14 cellular contexts compared by ENCODE assay signal in genomic region chr1:214718724-214719123, GRCh38.
DNase-seq lines count a peak whose midpoint lies in the region; ATAC-seq and TF ChIP-seq lines count a peak whose summit lies in the region.
"Had no signal": no experiment of that assay in that cellular context is flagged by ENCODE, and none has a peak within 500 bp of the region (broad histone marks: within the 10 kb centered on the region; RNA-seq: fewer than 3 reads in every experiment).

No MANE protein-coding gene starts in this region.

- no TSS peak for BruUV-seq in mammary epithelial cell (replicated peaks; lab: Mats Ljungman, UMichigan)

- H3K4me3 ChIP-seq in GM23248 (no peak overlapping the region), mammary epithelial cell (replicated peaks in 1 of 3; ENCODE audit: insufficient read depth in 1 of 3, low read depth in 2 of 3, low read length in 3 of 3) (no peak overlapping the region), mucosa of descending colon (no peak overlapping the region), smooth muscle cell (no peak overlapping the region)
- H3K4me3 ChIP-seq: BLaER1 treated with 17β-estradiol and CSF1 and Interleukin-3, amounts not matched to agents 10 nM and 100 nM had no signal

- no peak for TF ChIP-seq CTCF in mammary epithelial cell (conservative IDR thresholded peaks at IDR 0.05 in 1 of 2, IDR thresholded peaks at IDR 0.05 in 1 of 2; ENCODE audit: extremely low read depth in 1 of 2, insufficient read depth in 1 of 2, low read depth in 1 of 2, low read length in 2 of 2)
- no peak for TF ChIP-seq CTCF in foreskin keratinocyte (conservative IDR thresholded peaks at IDR 0.05)
- TF ChIP-seq CTCF in mucosa of descending colon (IDR thresholded peaks at IDR 0.05): no peak
- TF ChIP-seq CTCF in smooth muscle cell (IDR thresholded peaks at IDR 0.05; ENCODE audit: borderline replicate concordance, insufficient read depth, poor library complexity, severe bottlenecking): no peak

- in situ Hi-C loops in GM23248 (cut with MboI): no loop called here
- in situ Hi-C loops in mammary epithelial cell (cut with MboI; ENCODE audit: low sequenced_read_pairs in 2 of 2): no loop called here

- peaks cover 11% of the 10 kb centered on the region; the same call in 1 of the 2 replicates for H3F3A ChIP-seq in GM23248 (ENCODE audit: insufficient read depth)
- H3F3A ChIP-seq in smooth muscle cell (ENCODE audit: low read depth): no peaks in the 10 kb centered on the region

- H3K79me2 ChIP-seq in GM23248 (ENCODE audit: insufficient read depth) (no peaks in the 10 kb centered on the region), mammary epithelial cell (ENCODE audit: insufficient read depth, low read length) (no peaks in the 10 kb centered on the region), smooth muscle cell (ENCODE audit: low read depth) (no peaks in the 10 kb centered on the region)

- H3K9me3 ChIP-seq in GM23248 (ENCODE audit: low read depth): no peaks in the 10 kb centered on the region
- H3K9me3 ChIP-seq in mammary epithelial cell (replicated peaks; ENCODE audit: insufficient read depth, low read length): no peaks in the 10 kb centered on the region
- H3K9me3 ChIP-seq in mucosa of descending colon: no peaks in the 10 kb centered on the region
- no peaks in the 10 kb centered on the region for H3K9me3 ChIP-seq in smooth muscle cell (replicated peaks; ENCODE audit: low read depth)

- ATAC-seq in foreskin keratinocyte (peak; percentile 42), mucosa of descending colon (no peak), HG02840 (IDR thresholded peaks at IDR 0.05; ENCODE audit: low FRiP score, unreplicated experiment) (no peak), HG03280 (IDR thresholded peaks at IDR 0.05; ENCODE audit: unreplicated experiment) (no peak)

- CTCF ChIA-PET in mammary epithelial cell (lab: Charles Lee; ENCODE audit: low non-redundant PET): no interaction called here

- H3K4me2 ChIP-seq in GM23248 (ENCODE audit: unreplicated experiment) (no peak overlapping the region), mammary epithelial cell (ENCODE audit: insufficient read depth, low read depth, low read length) (no peak overlapping the region), smooth muscle cell (no peak overlapping the region)
- H3K4me2 ChIP-seq: BLaER1 treated with 17β-estradiol and CSF1 and Interleukin-3, amounts not matched to agents 10 nM and 100 nM had no signal

- intact Hi-C loops in mammary epithelial cell (cut with micrococcal nuclease) (no loop called here), mucosa of descending colon (cut with DNase I, micrococcal nuclease) (no loop called here)

- H2AFZ ChIP-seq in GM23248: no peak overlapping the region
- H2AFZ ChIP-seq in mammary epithelial cell (ENCODE audit: low read depth, low read length): no peak overlapping the region
- no peak overlapping the region for H2AFZ ChIP-seq in smooth muscle cell (ENCODE audit: low read depth)

- H3K9ac ChIP-seq in GM23248 (no peak overlapping the region), mammary epithelial cell (ENCODE audit: insufficient read depth, low read length) (no peak overlapping the region), smooth muscle cell (ENCODE audit: low read depth) (no peak overlapping the region)
- H3K9ac ChIP-seq: BLaER1 treated with 17β-estradiol and CSF1 and Interleukin-3, amounts not matched to agents 10 nM and 100 nM had no signal

- DNase-seq in GM23248 (peak; percentile 18), NCI-H226 (peak; percentile 47), mammary epithelial cell (peak; percentile 2), foreskin keratinocyte (peak in 1 of 2 donors; percentile 44), mucosa of descending colon (no peak), smooth muscle cell (lab: John Stamatoyannopoulos, UW; ENCODE audit: unreplicated experiment) (no peak)
- DNase-seq: KBM-7, NCI-H1092, NCI-H446 treated with DMSO at 0.1 percent for 48 hours, NCI-H774, Right ventricle myocardium superior had no signal

- no peaks in the 10 kb centered on the region for H4K20me1 ChIP-seq in GM23248 (ENCODE audit: insufficient read depth)
- no peaks in the 10 kb centered on the region for H4K20me1 ChIP-seq in mammary epithelial cell (ENCODE audit: insufficient read depth, low read length)
- H4K20me1 ChIP-seq in smooth muscle cell (ENCODE audit: low read depth): no peaks in the 10 kb centered on the region
- H4K20me1 ChIP-seq: BLaER1 treated with 17β-estradiol and CSF1 and Interleukin-3, amounts not matched to agents 10 nM and 100 nM had no signal

- H3K27ac ChIP-seq in GM23248 (no peak overlapping the region), mammary epithelial cell (ENCODE audit: insufficient read depth, low read depth, low read length) (no peak overlapping the region), foreskin keratinocyte (no peak overlapping the region), smooth muscle cell (ENCODE audit: low read depth) (no peak overlapping the region)
- H3K27ac ChIP-seq: BLaER1 treated with 17β-estradiol and CSF1 and Interleukin-3, amounts not matched to agents 10 nM and 100 nM had no signal

- H3K36me3 ChIP-seq in GM23248 (ENCODE audit: low read depth) (no peaks in the 10 kb centered on the region), mammary epithelial cell (ENCODE audit: insufficient read depth, low read length) (no peaks in the 10 kb centered on the region), mucosa of descending colon (ENCODE audit: low read depth) (no peaks in the 10 kb centered on the region), smooth muscle cell (ENCODE audit: low read depth) (no peaks in the 10 kb centered on the region)
- H3K36me3 ChIP-seq: BLaER1 treated with 17β-estradiol and CSF1 and Interleukin-3, amounts not matched to agents 10 nM and 100 nM had no signal

- dilution Hi-C loops in mammary epithelial cell (cut with HindIII; ENCODE audit: low sequenced_read_pairs): no loop called here

- H3K27me3 ChIP-seq in GM23248 (replicated peaks; ENCODE audit: insufficient read depth) (no peaks in the 10 kb centered on the region), mammary epithelial cell (ENCODE audit: insufficient read depth, low read length) (no peaks in the 10 kb centered on the region), foreskin keratinocyte (peaks cover 7% of the 10 kb centered on the region), smooth muscle cell (ENCODE audit: low read depth) (no peaks in the 10 kb centered on the region)
- H3K27me3 ChIP-seq: BLaER1 treated with 17β-estradiol and CSF1 and Interleukin-3, amounts not matched to agents 10 nM and 100 nM had no signal

- no peaks in the 10 kb centered on the region for H3K9me2 ChIP-seq in GM23248 (ENCODE audit: insufficient read depth)

- H3K4me1 ChIP-seq in GM23248 (ENCODE audit: insufficient read depth): peaks cover 12% of the 10 kb centered on the region
- no peaks in the 10 kb centered on the region for H3K4me1 ChIP-seq in mammary epithelial cell (ENCODE audit: insufficient read depth, low read length)
- no peaks in the 10 kb centered on the region for H3K4me1 ChIP-seq in foreskin keratinocyte
- no peaks in the 10 kb centered on the region for H3K4me1 ChIP-seq in mucosa of descending colon (ENCODE audit: low read depth)
- H3K4me1 ChIP-seq in smooth muscle cell (ENCODE audit: low read depth): no peaks in the 10 kb centered on the region
- H3K4me1 ChIP-seq: BLaER1 treated with 17β-estradiol and CSF1 and Interleukin-3, amounts not matched to agents 10 nM and 100 nM had no signal

Comparison
In these comparisons a context has a peak if more than half of its experiments do, and no peak if none do; other contexts are left out.
1. DNase-seq: peak in GM23248 (single experiment), NCI-H226 (single experiment) and mammary epithelial cell (single experiment); none in mucosa of descending colon (0 of 3) and smooth muscle cell (single experiment).